In the genomic region with DNA sequence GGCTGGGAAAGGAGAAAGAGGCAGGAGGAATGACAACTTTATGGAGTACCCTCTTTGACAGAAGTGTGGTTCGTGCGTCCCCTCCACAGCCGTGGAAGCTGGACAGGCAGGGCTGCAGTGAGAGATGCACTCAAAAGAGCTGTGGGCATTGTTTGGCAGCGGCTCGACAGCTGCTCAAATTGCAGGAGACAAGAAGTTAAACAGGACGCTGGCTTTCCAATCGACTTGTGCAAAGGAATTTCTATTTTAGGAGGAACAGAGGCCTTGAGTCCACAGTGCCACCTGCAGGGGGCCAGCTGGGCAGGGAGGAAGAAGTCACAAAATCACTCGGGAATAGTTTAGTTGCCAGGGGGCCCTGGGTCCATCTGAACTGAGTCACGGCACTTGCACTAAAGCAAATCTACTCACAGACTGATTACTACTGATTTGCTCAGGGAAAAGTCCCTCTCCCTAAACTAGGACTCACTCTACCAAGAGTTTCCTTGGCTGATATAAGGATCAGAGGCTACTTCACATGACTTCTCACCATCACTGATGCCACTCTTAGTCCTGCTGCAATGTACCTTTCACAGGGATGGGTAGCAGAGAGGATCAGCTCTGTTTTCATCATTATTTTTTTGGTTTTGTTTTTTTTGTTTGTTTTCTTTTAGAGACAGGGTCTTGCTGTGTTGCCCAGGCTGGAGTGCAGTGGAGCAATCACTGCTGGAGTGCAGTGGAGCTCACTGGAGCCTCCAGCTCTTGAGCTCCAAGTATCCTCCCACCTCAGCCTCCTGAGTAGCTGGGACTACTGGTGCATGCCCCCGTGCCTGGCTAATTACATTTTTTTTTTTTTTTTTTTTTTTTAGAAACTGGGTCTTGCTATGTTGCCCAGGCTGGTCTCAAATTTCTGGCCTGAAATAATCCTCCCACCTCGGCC, we compare ENCODE assay signal across 8 cellular contexts.
DNase-seq lines count a peak whose midpoint lies in the region; ATAC-seq and TF ChIP-seq lines count a peak whose summit lies in the region.

No MANE protein-coding gene starts in this region.

- DNase-seq in stimulated activated CD4-positive, alpha-beta T cell treated with anti-CD3 and anti-CD28 coated beads, Interleukin-15, amount 100 ng/mL, for 24 hours = peak; percentile 7
- no peak for DNase-seq in stimulated activated CD4-positive, alpha-beta T cell treated with anti-CD3 and anti-CD28 coated beads, Interleukin-4, amount 100 ng/mL, for 1 hour
- peak; percentile 7 for DNase-seq in WERI-Rb-1
- DNase-seq in right atrium auricular region (ENCODE audit: low spot score) = peak; percentile 71
- no peak for DNase-seq in NCI-H2196 (lab: John Stamatoyannopoulos, UW; ENCODE audit: unreplicated experiment)

- ATAC-seq in HG03469 (IDR thresholded peaks at IDR 0.05; ENCODE audit: unreplicated experiment) (no peak), HG03108 (IDR thresholded peaks at IDR 0.05; ENCODE audit: unreplicated experiment) (no peak)

- peak overlapping the region; percentile 36 to 59 for H3K9ac ChIP-seq in stomach smooth muscle (ENCODE audit: low read length in 2 of 2)

- H3K9me3 ChIP-seq in WERI-Rb-1 (ENCODE audit: severe bottlenecking) (no peaks in the 10 kb centered on the region), right atrium auricular region (no peaks in the 10 kb centered on the region), stomach smooth muscle (ENCODE audit: control insufficient read depth in 2 of 2, low read length in 2 of 2) (no peaks in the 10 kb centered on the region)

- H3K4me1 ChIP-seq in right atrium auricular region (peaks cover 0 to 10% of the 10 kb centered on the region in 2 donors), stomach smooth muscle (ENCODE audit: control insufficient read depth, insufficient read depth, low read length) (peaks cover 25% of the 10 kb centered on the region)

- TF ChIP-seq CTCF in WERI-Rb-1 (IDR thresholded peaks at IDR 0.05; ENCODE audit: low read depth, low read length) (no peak), right atrium auricular region (IDR thresholded peaks at IDR 0.05) (peak; percentile 49 to 80)

- H3K36me3 ChIP-seq in WERI-Rb-1 (no peaks in the 10 kb centered on the region), right atrium auricular region (no peaks in the 10 kb centered on the region), stomach smooth muscle (ENCODE audit: control insufficient read depth in 2 of 2, insufficient read depth in 2 of 2, low read length in 2 of 2) (no peaks in the 10 kb centered on the region)

- no peak overlapping the region for H3K27ac ChIP-seq in WERI-Rb-1
- peak overlapping the region; percentile 42 to 57 for H3K27ac ChIP-seq in right atrium auricular region
- peak overlapping the region; percentile 76 for H3K27ac ChIP-seq in stomach smooth muscle (ENCODE audit: low read length)

- H3K4me3 ChIP-seq in WERI-Rb-1 (ENCODE audit: low read depth, low read length) (no peak overlapping the region), right atrium auricular region (no peak overlapping the region), stomach smooth muscle (ENCODE audit: low read length in 2 of 2) (peak overlapping the region in 1 of 2 donors; percentile 29)

- H3K27me3 ChIP-seq in WERI-Rb-1 (ENCODE audit: insufficient read depth, low read depth, severe bottlenecking) (no peaks in the 10 kb centered on the region), right atrium auricular region (no peaks in the 10 kb centered on the region), stomach smooth muscle (ENCODE audit: control insufficient read depth in 1 of 2, insufficient read depth in 2 of 2, low read length in 2 of 2) (no peaks in the 10 kb centered on the region)

Comparison
In these comparisons a context has a peak if more than half of its experiments do, and no peak if none do; other contexts are left out.
1. DNase-seq: peak in stimulated activated CD4-positive, alpha-beta T cell treated with anti-CD3 and anti-CD28 coated beads, Interleukin-15, amount 100 ng/mL, for 24 hours (single experiment), WERI-Rb-1 (single experiment) and right atrium auricular region (single experiment); none in stimulated activated CD4-positive, alpha-beta T cell treated with anti-CD3 and anti-CD28 coated beads, Interleukin-4, amount 100 ng/mL, for 1 hour (single experiment) and NCI-H2196 (single experiment).